24 cellular contexts compared by ENCODE assay signal in genomic region chr17:36514856-36515255, GRCh38.
"Had no signal": no experiment of that assay in that cellular context is flagged by ENCODE, and none has a peak within 500 bp of the region (broad histone marks: within the 10 kb centered on the region; RNA-seq: fewer than 3 reads in every experiment).

No MANE protein-coding gene starts in this region.

- H3K4me1 Mint-ChIP-seq: naive thymus-derived CD4-positive, alpha-beta T cell had no signal

- FAIRE-seq: endometrium, keratinocyte had no signal

- H3K27me3 Mint-ChIP-seq: naive thymus-derived CD4-positive, alpha-beta T cell had no signal

- H3K9me3 ChIP-seq: esophagus muscularis mucosa, gastrocnemius medialis, heart right ventricle, left ventricle myocardium inferior, spleen, stomach, thoracic aorta, transverse colon had no signal

- H3K4me3 Mint-ChIP-seq: naive thymus-derived CD4-positive, alpha-beta T cell had no signal

- H3K4me1 ChIP-seq: gastrocnemius medialis, heart right ventricle, stomach, transverse colon had no signal

- DNase-seq: cortex of kidney; dorsolateral prefrontal cortex; effector CD8-positive, alpha-beta T cell; gastrocnemius medialis; heart right ventricle; left cardiac atrium; left ventricle myocardium inferior; mesenchymal stem cell; naive thymus-derived CD4-positive, alpha-beta T cell; posterior cingulate gyrus; spleen; stimulated activated CD4-positive, alpha-beta T cell treated with anti-CD3 and anti-CD28 coated beads, Interleukin-15, amount 100 ng/mL, for 24 hours; stimulated activated CD4-positive, alpha-beta T cell treated with anti-CD3 and anti-CD28 coated beads, Interleukin-1b, Interleukin-23, amount 100 ng/mL, for 48 hours; stimulated activated CD4-positive, alpha-beta T cell treated with anti-CD3 and anti-CD28 coated beads, Interleukin-4, amount 100 ng/mL, for 4 hours; stimulated activated naive CD4-positive, alpha-beta T cell; stomach; substantia nigra; transverse colon had no signal

- H3K4me3 ChIP-seq: dorsolateral prefrontal cortex, esophagus muscularis mucosa, gastrocnemius medialis, heart right ventricle, left ventricle myocardium inferior, lung, spleen, stomach, thoracic aorta, transverse colon had no signal

- H3K9me3 Mint-ChIP-seq: naive thymus-derived CD4-positive, alpha-beta T cell had no signal

- ATAC-seq: gastrocnemius medialis; left cardiac atrium; naive thymus-derived CD4-positive, alpha-beta T cell; sciatic nerve had no signal

- H3K27ac ChIP-seq: dorsolateral prefrontal cortex, esophagus muscularis mucosa, gastrocnemius medialis, heart right ventricle, left ventricle myocardium inferior, spleen, stomach, thoracic aorta, transverse colon had no signal
